In the genomic region with DNA sequence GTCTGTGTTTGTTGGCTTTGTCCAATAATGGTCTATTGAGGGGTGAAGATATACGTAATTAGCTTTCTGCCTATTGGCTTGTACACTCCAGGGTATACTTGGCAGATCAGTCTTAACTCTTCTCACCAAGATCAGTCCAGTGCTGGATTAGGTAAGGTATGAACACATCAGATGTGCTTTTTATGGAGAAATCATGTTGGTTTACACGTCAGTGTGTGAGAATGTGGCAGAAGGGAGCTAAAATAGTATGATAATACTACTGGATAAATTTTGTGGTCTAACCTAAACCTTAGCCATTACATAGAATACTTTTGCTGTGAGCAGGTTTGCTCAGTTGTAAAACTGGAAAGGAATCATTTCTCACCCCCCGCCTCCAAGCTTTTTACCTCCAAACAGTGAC, we compare ENCODE assay signal across 1 cellular context.
TF ChIP-seq lines count a peak whose summit lies in the region.

No MANE protein-coding gene starts in this region.

TF ChIP-seq in IMR-90, 13 proteins besides CTCF, POLR2A, EP300 and RAD21 (continued from another document):
- TF ChIP-seq, protein P1, sequence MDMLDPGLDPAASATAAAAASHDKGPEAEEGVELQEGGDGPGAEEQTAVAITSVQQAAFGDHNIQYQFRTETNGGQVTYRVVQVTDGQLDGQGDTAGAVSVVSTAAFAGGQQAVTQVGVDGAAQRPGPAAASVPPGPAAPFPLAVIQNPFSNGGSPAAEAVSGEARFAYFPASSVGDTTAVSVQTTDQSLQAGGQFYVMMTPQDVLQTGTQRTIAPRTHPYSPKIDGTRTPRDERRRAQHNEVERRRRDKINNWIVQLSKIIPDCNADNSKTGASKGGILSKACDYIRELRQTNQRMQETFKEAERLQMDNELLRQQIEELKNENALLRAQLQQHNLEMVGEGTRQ (IDR thresholded peaks at IDR 0.05; ENCODE audit: low read depth, low read length), result no peak
- TF ChIP-seq CEBPB (IDR thresholded peaks at IDR 0.05; ENCODE audit: low read depth, low read length) (no peak), FOS (IDR thresholded peaks at IDR 0.05; ENCODE audit: low read depth, low read length) (no peak), MAZ (IDR thresholded peaks at IDR 0.05; ENCODE audit: borderline replicate concordance, low read depth, low read length) (no peak), MXI1 (IDR thresholded peaks at IDR 0.05; ENCODE audit: borderline replicate concordance, low read depth, low read length) (no peak), BHLHE40 (IDR thresholded peaks at IDR 0.05; ENCODE audit: low read depth, low read length) (no peak), RFX5 (IDR thresholded peaks at IDR 0.05; ENCODE audit: low read depth, low read length) (no peak), MAFK (IDR thresholded peaks at IDR 0.05; ENCODE audit: low read depth, low read length) (no peak)
- TF ChIP-seq, protein P2, sequence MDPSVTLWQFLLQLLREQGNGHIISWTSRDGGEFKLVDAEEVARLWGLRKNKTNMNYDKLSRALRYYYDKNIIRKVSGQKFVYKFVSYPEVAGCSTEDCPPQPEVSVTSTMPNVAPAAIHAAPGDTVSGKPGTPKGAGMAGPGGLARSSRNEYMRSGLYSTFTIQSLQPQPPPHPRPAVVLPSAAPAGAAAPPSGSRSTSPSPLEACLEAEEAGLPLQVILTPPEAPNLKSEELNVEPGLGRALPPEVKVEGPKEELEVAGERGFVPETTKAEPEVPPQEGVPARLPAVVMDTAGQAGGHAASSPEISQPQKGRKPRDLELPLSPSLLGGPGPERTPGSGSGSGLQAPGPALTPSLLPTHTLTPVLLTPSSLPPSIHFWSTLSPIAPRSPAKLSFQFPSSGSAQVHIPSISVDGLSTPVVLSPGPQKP (IDR thresholded peaks at IDR 0.05; ENCODE audit: borderline replicate concordance, low read depth, low read length), result no peak
